ENCODE assay signal across 17 cellular contexts in genomic region chr6:139744891-139745290, GRCh38.
"Had no signal": no experiment of that assay in that cellular context is flagged by ENCODE, and none has a peak within 500 bp of the region (broad histone marks: within the 10 kb centered on the region; RNA-seq: fewer than 3 reads in every experiment).

No MANE protein-coding gene starts in this region.

- H3K36me3 Mint-ChIP-seq: activated naive CD8-positive, alpha-beta T cell treated with anti-CD3 and anti-CD28 coated beads for 36 hours; type B pancreatic cell; WTC11 had no signal

- H3K27ac ChIP-seq: heart left ventricle, lower lobe of right lung, skin epidermis had no signal

- H3K36me3 ChIP-seq: heart left ventricle, lower lobe of right lung had no signal

- H3K27me3 ChIP-seq: heart left ventricle had no signal

- H3K4me1 ChIP-seq: lower lobe of right lung had no signal

- H3K9me3 Mint-ChIP-seq: activated CD4-positive, alpha-beta T cell treated with anti-CD3 and anti-CD28 coated beads, Interleukin-2, amount 10 ng/mL, durations not matched to agents 24 days and 14 days; activated naive CD8-positive, alpha-beta T cell treated with anti-CD3 and anti-CD28 coated beads for 36 hours; WTC11 had no signal

- H3K4me3 Mint-ChIP-seq: activated CD4-positive, alpha-beta T cell treated with anti-CD3 and anti-CD28 coated beads, Interleukin-2, amount 10 ng/mL, durations not matched to agents 24 days and 14 days; activated naive CD8-positive, alpha-beta T cell treated with anti-CD3 and anti-CD28 coated beads for 36 hours; type B pancreatic cell; WTC11 had no signal

- H3K27me3 Mint-ChIP-seq: type B pancreatic cell had no signal

- H3K27ac Mint-ChIP-seq: activated CD4-positive, alpha-beta T cell treated with anti-CD3 and anti-CD28 coated beads, Interleukin-2, amount 10 ng/mL, durations not matched to agents 24 days and 14 days; activated naive CD8-positive, alpha-beta T cell treated with anti-CD3 and anti-CD28 coated beads for 36 hours; type B pancreatic cell; WTC11 had no signal

- H3K9me3 ChIP-seq: heart left ventricle, lower lobe of right lung had no signal

- DNase-seq: activated CD4-positive, alpha-beta T cell treated with anti-CD3 and anti-CD28 coated beads, Interleukin-2, amount 10 ng/mL, durations not matched to agents 24 days and 14 days; activated CD8-positive, alpha-beta memory T cell treated with anti-CD3 and anti-CD28 coated beads, Interleukin-2, amount 50 U/mL, for 48 hours; activated naive CD8-positive, alpha-beta T cell treated with anti-CD3 and anti-CD28 coated beads for 36 hours; cerebellar nuclear complex; effector CD8-positive, alpha-beta T cell; heart left ventricle; left cardiac atrium; lower lobe of right lung; midbrain; retina; stimulated activated CD4-positive, alpha-beta T cell treated with anti-CD3 and anti-CD28 coated beads, Interleukin-4, amount 100 ng/mL, for 24 hours; stimulated activated naive CD4-positive, alpha-beta T cell had no signal

- H3K4me3 ChIP-seq: heart left ventricle, lower lobe of right lung, skin epidermis had no signal

- H3K4me1 Mint-ChIP-seq: activated CD4-positive, alpha-beta T cell treated with anti-CD3 and anti-CD28 coated beads, Interleukin-2, amount 10 ng/mL, durations not matched to agents 24 days and 14 days; activated naive CD8-positive, alpha-beta T cell treated with anti-CD3 and anti-CD28 coated beads for 36 hours; WTC11 had no signal

- FAIRE-seq: frontal cortex, TTC549 had no signal

- ATAC-seq: heart left ventricle, left cardiac atrium, lower lobe of right lung, WTC11 had no signal
